Comparison of ENCODE assay signal across 8 cellular contexts in genomic region chr1:76330993-76331603, GRCh38.
DNase-seq lines count a peak whose midpoint lies in the region; ATAC-seq and TF ChIP-seq lines count a peak whose summit lies in the region.

No MANE protein-coding gene starts in this region.

- H3K27ac Mint-ChIP-seq in activated T-cell treated with anti-CD3 and anti-CD28 coated beads, Interleukin-2, amount 50 U/mL, for 72 hours = no peak overlapping the region
- no peak overlapping the region for H3K27ac Mint-ChIP-seq in progenitor cell of endocrine pancreas

- H3K4me3 Mint-ChIP-seq in activated T-cell treated with anti-CD3 and anti-CD28 coated beads, Interleukin-2, amount 50 U/mL, for 72 hours = no peak overlapping the region
- H3K4me3 Mint-ChIP-seq in progenitor cell of endocrine pancreas (ENCODE audit: low read depth) = no peak overlapping the region

- peak; percentile 94 for TF ChIP-seq CTCF in progenitor cell of endocrine pancreas (IDR thresholded peaks at IDR 0.05; ENCODE audit: unreplicated experiment)

- peaks cover 13% of the 10 kb centered on the region for H3K4me1 Mint-ChIP-seq in activated T-cell treated with anti-CD3 and anti-CD28 coated beads, Interleukin-2, amount 50 U/mL, for 72 hours (ENCODE audit: low read depth)
- peaks cover 4% of the 10 kb centered on the region for H3K4me1 Mint-ChIP-seq in progenitor cell of endocrine pancreas (ENCODE audit: low read depth)

- ATAC-seq in GM19438 (IDR thresholded peaks at IDR 0.05; ENCODE audit: low read depth, unreplicated experiment) (peak; percentile 80), HG03442 (IDR thresholded peaks at IDR 0.05; ENCODE audit: unreplicated experiment) (peak; percentile 83), HG03135 (IDR thresholded peaks at IDR 0.05; ENCODE audit: unreplicated experiment) (no peak)
- ATAC-seq in activated T-cell treated with anti-CD3 and anti-CD28 coated beads, Interleukin-2, amount 50 U/mL, for 72 hours (replicated peaks in 1 of 2) = peak; percentile 65 to 80

- H3K9me3 Mint-ChIP-seq in activated T-cell treated with anti-CD3 and anti-CD28 coated beads, Interleukin-2, amount 50 U/mL, for 72 hours = no peaks in the 10 kb centered on the region
- H3K9me3 Mint-ChIP-seq in progenitor cell of endocrine pancreas (ENCODE audit: low read depth) = peaks cover under 1% of the 10 kb centered on the region

- H3K36me3 Mint-ChIP-seq in activated T-cell treated with anti-CD3 and anti-CD28 coated beads, Interleukin-2, amount 50 U/mL, for 72 hours (ENCODE audit: insufficient read depth in 2 of 2) = no peaks in the 10 kb centered on the region
- H3K36me3 Mint-ChIP-seq in progenitor cell of endocrine pancreas (ENCODE audit: insufficient read depth) = no peaks in the 10 kb centered on the region

- peak; percentile 84 for DNase-seq in DMS53 (lab: John Stamatoyannopoulos, UW)
- peak; percentile 44 for DNase-seq in NCI-H526 treated with DMSO at 0.1 percent for 48 hours (lab: John Stamatoyannopoulos, UW)
- peak; percentile 36 to 48 for DNase-seq in activated T-cell treated with anti-CD3 and anti-CD28 coated beads, Interleukin-2, amount 50 U/mL, for 72 hours
- peak; percentile 62 for DNase-seq in globus pallidus (ENCODE audit: low spot score)
- peak; percentile 14 for DNase-seq in progenitor cell of endocrine pancreas (ENCODE audit: low spot score, unreplicated experiment)

- H3K27me3 Mint-ChIP-seq in activated T-cell treated with anti-CD3 and anti-CD28 coated beads, Interleukin-2, amount 50 U/mL, for 72 hours (ENCODE audit: low read depth) = no peaks in the 10 kb centered on the region
- H3K27me3 Mint-ChIP-seq in progenitor cell of endocrine pancreas = peaks cover 12% of the 10 kb centered on the region

Comparison
In these comparisons a context has a peak if more than half of its experiments do, and no peak if none do; other contexts are left out.
1. DNase-seq: peak in every context shown above with its lines; median percentile 84 in DMS53; 62 in globus pallidus; 44 in NCI-H526 treated with DMSO at 0.1 percent for 48 hours; 42 in activated T-cell treated with anti-CD3 and anti-CD28 coated beads, Interleukin-2, amount 50 U/mL, for 72 hours; 14 in progenitor cell of endocrine pancreas.